9 cellular contexts compared by ENCODE assay signal in genomic region chr2:169362346-169363026, GRCh38. TPM values are rescaled to one million over a fixed set of nuclear protein-coding genes. Genes with fewer than 3 reads are reported as not detected.
DNase-seq lines count a peak whose midpoint lies in the region; ATAC-seq and TF ChIP-seq lines count a peak whose summit lies in the region.
"Had no signal": no experiment of that assay in that cellular context is flagged by ENCODE, and none has a peak within 500 bp of the region (broad histone marks: within the 10 kb centered on the region; RNA-seq: fewer than 3 reads in every experiment).

Gene LRP2, minus strand, starts transcription at chr2:169362534. Its CDS starts 135 bp downstream, at chr2:169362399.

- H3K27me3 ChIP-seq in muscle layer of duodenum (ENCODE audit: low read depth, low read length), result peaks cover 38% of the 10 kb centered on the region
- H3K27me3 ChIP-seq in tibial artery, result peaks cover 0 to 32% of the 10 kb centered on the region in 2 donors

- TF ChIP-seq CTCF in epithelial cell of proximal tubule (conservative IDR thresholded peaks at IDR 0.05; ENCODE audit: low read depth, low read length) (no peak), tibial artery (IDR thresholded peaks at IDR 0.05) (no peak)

- H3K9me3 ChIP-seq in muscle layer of duodenum (ENCODE audit: control insufficient read depth in 1 of 2, low read length in 2 of 2) (no peaks in the 10 kb centered on the region), tibial artery (no peaks in the 10 kb centered on the region)

- no peak for ATAC-seq in HG02623 (IDR thresholded peaks at IDR 0.05; ENCODE audit: unreplicated experiment)

- H3K27ac ChIP-seq in muscle layer of duodenum (ENCODE audit: low read length), result no peak within 1 kb of the TSS
- no peak within 1 kb of the TSS for H3K27ac ChIP-seq in tibial artery
- H3K27ac ChIP-seq: 22Rv1 had no signal

- H3K4me3 ChIP-seq in epithelial cell of proximal tubule (ENCODE audit: low read depth, low read length) (peak within 1 kb of the TSS; percentile 55), muscle layer of duodenum (ENCODE audit: low read depth in 1 of 2, low read length in 2 of 2) (peak within 1 kb of the TSS; percentile 49 to 82), tibial artery (peak within 1 kb of the TSS; percentile 48 to 60)

- H3K36me3 ChIP-seq in muscle layer of duodenum (ENCODE audit: control insufficient read depth in 1 of 2, insufficient read depth in 2 of 2, low read length in 2 of 2) (no peaks in the 10 kb centered on the region), tibial artery (no peaks in the 10 kb centered on the region)

- DNase-seq in DMS 273 (lab: John Stamatoyannopoulos, UW; ENCODE audit: unreplicated experiment), result peak; percentile 43
- no peak for DNase-seq in DMS 273 treated with DMSO at 0.1 percent for 48 hours (lab: John Stamatoyannopoulos, UW)
- peak; percentile 31 for DNase-seq in activated CD4-positive, CD25-positive, alpha-beta regulatory T cell treated with anti-CD3 and anti-CD28 coated beads, Interleukin-2, amount 50 U/mL, for 72 hours
- DNase-seq in epithelial cell of proximal tubule (ENCODE audit: low read depth), result no peak
- no peak for DNase-seq in tibial artery
- DNase-seq in NCI-H2196 (lab: John Stamatoyannopoulos, UW; ENCODE audit: unreplicated experiment), result no peak

- H3K4me1 ChIP-seq in muscle layer of duodenum (ENCODE audit: control insufficient read depth in 1 of 2, insufficient read depth in 2 of 2, low read length in 2 of 2) (peaks cover 7 to 42% of the 10 kb centered on the region in 2 donors), tibial artery (peaks cover 0 to 45% (median 37%) of the 10 kb centered on the region in 4 donors)

- intact Hi-C loops in tibial artery (cut with DNase I; ENCODE audit: low total_unique reads), result no loop called here

RNA-seq across cellular contexts. Expression of gene LRP2, which starts in this region (rescaled TPM):
- total RNA-seq in epithelial cell of proximal tubule, result 0.17 TPM in 1 of 2 replicates, not detected in the other

Comparison
In these comparisons a context has a peak if more than half of its experiments do, and no peak if none do; other contexts are left out.
1. DNase-seq: peak in DMS 273 (single experiment) and activated CD4-positive, CD25-positive, alpha-beta regulatory T cell treated with anti-CD3 and anti-CD28 coated beads, Interleukin-2, amount 50 U/mL, for 72 hours (single experiment); none in DMS 273 treated with DMSO at 0.1 percent for 48 hours (single experiment), epithelial cell of proximal tubule (single experiment), tibial artery (0 of 2) and NCI-H2196 (single experiment).
2. Peak in every context shown above with its lines, with median percentiles within 50 percentile points of each other: H3K4me3 ChIP-seq.